Comparison of ENCODE assay signal across 11 cellular contexts in the genomic region with DNA sequence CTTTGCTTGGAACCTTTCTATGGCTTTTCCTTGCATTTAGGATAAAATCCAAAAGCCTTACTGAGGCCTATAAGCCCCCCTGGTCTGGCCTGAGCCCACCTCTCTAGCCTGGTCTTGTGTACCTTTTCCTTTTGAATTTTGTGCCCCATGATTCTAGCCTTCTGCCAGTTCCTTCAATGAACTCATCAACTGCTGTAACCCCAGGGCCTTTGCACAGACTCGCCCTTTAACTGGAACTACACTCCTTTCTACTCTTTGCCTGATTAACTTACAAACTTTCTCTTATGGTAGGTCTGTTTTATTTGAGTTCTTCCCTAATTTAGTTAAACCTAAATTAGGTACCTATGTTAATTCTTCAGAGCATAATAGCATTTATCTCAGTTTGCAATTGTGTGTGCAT. TPM values are rescaled to one million over a fixed set of nuclear protein-coding genes. Genes with fewer than 3 reads are reported as not detected.
DNase-seq lines count a peak whose midpoint lies in the region; ATAC-seq, FAIRE-seq and TF ChIP-seq lines count a peak whose summit lies in the region.
"Had no signal": no experiment of that assay in that cellular context is flagged by ENCODE, and none has a peak within 500 bp of the region (broad histone marks: within the 10 kb centered on the region; RNA-seq: fewer than 3 reads in every experiment).

No MANE protein-coding gene starts in this region.

- WGBS in H1 (ENCODE audit: extremely low coverage in 1 of 2, insufficient coverage in 1 of 2, insufficient read length in 1 of 2, insufficient replicate concordance in 2 of 2, low coverage in 1 of 2, low lambda C conversion rate in 2 of 2, missing lambda C conversion rate in 1 of 2), 2 experiments: 83% methylated on average over 1 of the region's 1 CpG; no CpG with 5 or more reads in 1 of the 2 experiments

- no peak overlapping the region for H2BK15ac ChIP-seq in H1 (ENCODE audit: low read length)

- peak overlapping the region; percentile 60 to 99 for H3K4me3 Mint-ChIP-seq in CD14-positive monocyte

- POLR2A ChIA-PET in H1 (lab: Charles Lee; ENCODE audit: partially characterized antibody): interaction anchor here (1.3 to 27.8 kb wide), 2 partner anchors 10 to 38 kb away, joined by 3 to 570 read pairs; a partner anchor contains a TSS

- TF ChIP-seq RAD21 in H1 (IDR thresholded peaks at IDR 0.05 in 1 of 2, conservative IDR thresholded peaks at IDR 0.05 in 1 of 2; ENCODE audit: low read depth in 2 of 2, low read length in 2 of 2): no peak

- ATAC-seq in GM19397 (IDR thresholded peaks at IDR 0.05; ENCODE audit: unreplicated experiment): no peak
- ATAC-seq in GM21576 (IDR thresholded peaks at IDR 0.05; ENCODE audit: unreplicated experiment): no peak

- H3K27ac ChIP-seq in OCI-LY3 (ENCODE audit: low read length) (no peak overlapping the region), H1 (ENCODE audit: low read depth, low read length) (no peak overlapping the region), neutrophil (peak overlapping the region; percentile 98)

- H3K4ac ChIP-seq in H1 (replicated peaks; ENCODE audit: insufficient read length, low read depth, low read length): no peak overlapping the region

- H3K23ac ChIP-seq in H1 (ENCODE audit: insufficient read length): no peak overlapping the region

- H3K4me2 ChIP-seq in OCI-LY3 (ENCODE audit: low read length) (peak overlapping the region; percentile 93), H1 (ENCODE audit: insufficient read depth in 1 of 2, low read depth in 2 of 2, low read length in 2 of 2) (no peak overlapping the region; a peak in 1 of 4 replicates)

- peaks cover 36% of the 10 kb centered on the region for H3K79me2 ChIP-seq in OCI-LY3 (ENCODE audit: low read length)
- H3K79me2 ChIP-seq in H1 (ENCODE audit: control insufficient read depth in 1 of 2, insufficient read depth in 2 of 2, low read length in 2 of 2): no peaks in the 10 kb centered on the region

- no peak overlapping the region for H4K5ac ChIP-seq in H1 (ENCODE audit: insufficient read length, low read depth, low read length)

- H3K9me3 Mint-ChIP-seq in CD14-positive monocyte: peaks cover 0 to 4% (median 0%) of the 10 kb centered on the region in 7 donors

- peaks cover 1 to 4% (median 2%) of the 10 kb centered on the region in 3 donors for H3K27me3 Mint-ChIP-seq in CD14-positive monocyte (ENCODE audit: low read depth in 3 of 3)

- H2BK12ac ChIP-seq in H1 (ENCODE audit: low read depth, low read length): no peak overlapping the region

- peaks cover 10% of the 10 kb centered on the region for H3K36me3 ChIP-seq in OCI-LY3 (replicated peaks; ENCODE audit: low read depth, low read length)
- no peaks in the 10 kb centered on the region for H3K36me3 ChIP-seq in H1 (ENCODE audit: control insufficient read depth in 2 of 4, insufficient read depth in 4 of 4, low read length in 3 of 4)
- peaks cover 50% of the 10 kb centered on the region for H3K36me3 ChIP-seq in neutrophil

- H4K8ac ChIP-seq in H1 (ENCODE audit: extremely low read depth, insufficient read depth, low read length): no peak overlapping the region

- H4K20me1 ChIP-seq in OCI-LY3 (ENCODE audit: insufficient read depth, low read length): peaks cover 81% of the 10 kb centered on the region
- peaks cover 21 to 44% of the 10 kb centered on the region in 2 experiments for H4K20me1 ChIP-seq in H1 (replicated peaks in 1 of 2; ENCODE audit: control insufficient read depth in 1 of 2, insufficient read depth in 2 of 2, low read length in 2 of 2)

- H3K27me3 ChIP-seq in OCI-LY3 (ENCODE audit: low read depth, low read length) (no peaks in the 10 kb centered on the region), H1 (replicated peaks in 1 of 4; ENCODE audit: control insufficient read depth in 3 of 4, extremely low read depth in 1 of 4, insufficient read depth in 3 of 4, low read length in 3 of 4) (peaks cover 22 to 76% (median 55%) of the 10 kb centered on the region in 4 experiments), neutrophil (no peaks in the 10 kb centered on the region)

- H3K79me1 ChIP-seq in H1 (ENCODE audit: low read depth, low read length): no peaks in the 10 kb centered on the region; the same call in 1 of the 2 replicates

- H2AFZ ChIP-seq in OCI-LY3 (ENCODE audit: low read depth, low read length) (no peak overlapping the region), H1 (ENCODE audit: low read length) (no peak overlapping the region)

- H3K4me3 ChIP-seq in OCI-LY3 (ENCODE audit: low read length) (peak overlapping the region; percentile 78; the same call in 1 of the 2 replicates), H1 (ENCODE audit: extremely low read depth in 1 of 4, insufficient read depth in 2 of 4, low read depth in 3 of 4, low read length in 4 of 4) (no peak overlapping the region), neutrophil (ENCODE audit: low read depth in 1 of 2, low read length in 1 of 2) (peak overlapping the region; percentile 96 to 99)

- peaks cover 70% of the 10 kb centered on the region for H3K4me1 Mint-ChIP-seq in CD14-positive monocyte

- TF ChIP-seq POLR2A in H1 (IDR thresholded peaks at IDR 0.05; ENCODE audit: control extremely low read depth in 1 of 2, low read depth in 2 of 2, low read length in 2 of 2): no peak

- H2BK5ac ChIP-seq in H1 (ENCODE audit: low read depth, low read length): no peak overlapping the region

- H3K23me2 ChIP-seq in H1 (ENCODE audit: low read depth, low read length): peaks cover 21% of the 10 kb centered on the region; the same call in 1 of the 2 replicates

- peak overlapping the region; percentile 88 to 97 (median 95) for H3K27ac Mint-ChIP-seq in CD14-positive monocyte

- no peak for TF ChIP-seq EP300 in H1 (IDR thresholded peaks at IDR 0.05; ENCODE audit: borderline replicate concordance in 1 of 2, low read depth in 2 of 2, low read length in 2 of 2)

- DNase-seq in CD14-positive monocyte (ENCODE audit: low spot score) (no peak), H1 (ENCODE audit: low read depth in 1 of 2, low spot score in 2 of 2) (no peak), NCI-H526 (lab: John Stamatoyannopoulos, UW) (no peak), GOT3 (lab: John Stamatoyannopoulos, UW) (no peak)
- DNase-seq: effector CD4-positive, alpha-beta T cell; H7; SHP77 treated with DMSO at 0.1 percent for 48 hours had no signal

- H3K9me3 ChIP-seq in OCI-LY3 (ENCODE audit: insufficient read depth, low read length) (no peaks in the 10 kb centered on the region), H1 (ENCODE audit: insufficient read depth in 2 of 2, low read depth in 1 of 2, low read length in 1 of 2) (no peaks in the 10 kb centered on the region), neutrophil (no peaks in the 10 kb centered on the region)

- H3K18ac ChIP-seq in H1 (ENCODE audit: extremely low read depth, low read length): no peak overlapping the region

- H3K14ac ChIP-seq in H1 (ENCODE audit: insufficient read length): no peak overlapping the region

- CTCF ChIA-PET in H1 (lab: Charles Lee; ENCODE audit: partially characterized antibody): interaction anchor here (1.1 to 30.8 kb wide), 2 partner anchors 14 to 22 kb away, joined by 3 to 1198 read pairs; a partner anchor contains a TSS

- intact Hi-C loops in CD14-positive monocyte (cut with micrococcal nuclease): loop anchor here in 1 of 2 donors (2.0 to 5.0 kb wide), 2 partner anchors 18 to 33 kb away; a partner anchor contains a TSS

- no peak for FAIRE-seq in H1 (lab: Jason Lieb, UNC)

- H3K4me1 ChIP-seq in OCI-LY3 (ENCODE audit: low read length) (peaks cover 24% of the 10 kb centered on the region), H1 (replicated peaks in 1 of 4; ENCODE audit: control insufficient read depth in 3 of 4, insufficient read depth in 4 of 4, low read length in 3 of 4) (peaks cover 11 to 27% (median 21%) of the 10 kb centered on the region in 4 experiments), neutrophil (ENCODE audit: control insufficient read depth in 1 of 2, insufficient read depth in 1 of 2, low read depth in 1 of 2, low read length in 1 of 2) (peaks cover 75 to 81% of the 10 kb centered on the region in 2 experiments)

- H3K56ac ChIP-seq in H1 (replicated peaks; ENCODE audit: insufficient read length, low read depth, low read length): no peak overlapping the region

- TF ChIP-seq CTCF in CD14-positive monocyte (IDR thresholded peaks at IDR 0.05) (no peak), OCI-LY3 (IDR thresholded peaks at IDR 0.05; ENCODE audit: low read depth, low read length) (no peak), H1 (IDR thresholded peaks at IDR 0.05; ENCODE audit: control extremely low read depth in 1 of 3, insufficient read depth in 1 of 3, low read depth in 1 of 3, low read length in 3 of 3) (no peak), neutrophil (IDR thresholded peaks at IDR 0.05) (no peak)

- no peak overlapping the region for H2BK120ac ChIP-seq in H1 (replicated peaks; ENCODE audit: low read depth, low read length)

- peaks cover 43 to 67% of the 10 kb centered on the region in 2 donors for H3K36me3 Mint-ChIP-seq in CD14-positive monocyte

- H3K9ac ChIP-seq in OCI-LY3 (ENCODE audit: low read length): no peak overlapping the region
- H3K9ac ChIP-seq in H1 (replicated peaks in 1 of 4; ENCODE audit: extremely low read depth in 1 of 4, low read depth in 3 of 4, low read length in 3 of 4): no peak overlapping the region

- no peak overlapping the region for H4K91ac ChIP-seq in H1 (replicated peaks; ENCODE audit: insufficient read length, low read length)

- no peak overlapping the region for H2BK20ac ChIP-seq in H1 (ENCODE audit: low read length)

- H2AK5ac ChIP-seq in H1 (ENCODE audit: low read depth, low read length): no peak overlapping the region

RNA-seq across cellular contexts. Expression of a gene that starts 24.2 kb away (rescaled TPM):
- polyA plus RNA-seq in CD14-positive monocyte (not detected), H1 (2011; rRNA removed) (0.53 and 0.58 TPM in 2 replicates)
- total RNA-seq in H1 (2021; fragmentation: NEBNext Ultra II Directional; extraction: Animal tissue kit (Norgen Biotek cat#: 25700)): 1.4 and 1.9 TPM in 2 replicates
- polyA plus RNA-seq in H1 (2011; cell fraction: cytosol; rRNA removed): 0.66 TPM
- polyA plus RNA-seq in H1 (2011; cell fraction: nucleus; rRNA removed): 0.90 TPM
- 0.25 TPM in 1 of 4 replicates, not detected in the others for polyA plus RNA-seq in H1 (2012, experiment 1 of 2)
- polyA plus RNA-seq in H1 (2012, experiment 2 of 2): not detected
- polyA plus RNA-seq in H1 (2013, experiment 1 of 2): 0.43 TPM
- polyA plus RNA-seq in H1 (2013, experiment 2 of 2): 0.29 TPM
- not detected in 2 replicates for polyA minus RNA-seq in H1 (2011; rRNA and poly(A)+ RNA removed)
- polyA minus RNA-seq in H1 (2011; cell fraction: cytosol; rRNA and poly(A)+ RNA removed): 3.2 TPM
- polyA minus RNA-seq in H1 (2011; cell fraction: nucleus; rRNA and poly(A)+ RNA removed): 1.3 TPM

RNA-seq across cellular contexts. Expression of a gene that starts 31.3 kb away (rescaled TPM):
- 10 to 100 TPM; 14.9 to 29.4 TPM for polyA plus RNA-seq in CD14-positive monocyte
- 13.4 and 16.5 TPM in 2 replicates for total RNA-seq in H1 (2021; fragmentation: NEBNext Ultra II Directional; extraction: Animal tissue kit (Norgen Biotek cat#: 25700))
- 4.4 and 7.8 TPM in 2 replicates for polyA plus RNA-seq in H1 (2011; rRNA removed)
- 2.5 TPM for polyA plus RNA-seq in H1 (2011; cell fraction: cytosol; rRNA removed)
- polyA plus RNA-seq in H1 (2011; cell fraction: nucleus; rRNA removed): 6.9 TPM
- 12.6 to 17.5 TPM (median 16.0 TPM) in 4 replicates for polyA plus RNA-seq in H1 (2012, experiment 1 of 2)
- polyA plus RNA-seq in H1 (2012, experiment 2 of 2): 13.9 TPM
- polyA plus RNA-seq in H1 (2013, experiment 1 of 2): 11.2 TPM
- 11.1 TPM for polyA plus RNA-seq in H1 (2013, experiment 2 of 2)
- polyA minus RNA-seq in H1 (2011; rRNA and poly(A)+ RNA removed): 2.9 and 6.4 TPM in 2 replicates
- 8.4 TPM for polyA minus RNA-seq in H1 (2011; cell fraction: cytosol; rRNA and poly(A)+ RNA removed)
- polyA minus RNA-seq in H1 (2011; cell fraction: nucleus; rRNA and poly(A)+ RNA removed): 6.2 TPM

RNA-seq across cellular contexts. Expression of a gene that starts 52.6 kb away (rescaled TPM):
- polyA plus RNA-seq in CD14-positive monocyte (under 1 TPM in 1 of 2 donors, not detected in 1; 0.11 TPM), H1 (2011; rRNA removed) (38.0 and 50.5 TPM in 2 replicates)
- 139 and 140 TPM in 2 replicates for total RNA-seq in H1 (2021; fragmentation: NEBNext Ultra II Directional; extraction: Animal tissue kit (Norgen Biotek cat#: 25700))
- 62.0 TPM for polyA plus RNA-seq in H1 (2011; cell fraction: cytosol; rRNA removed)
- polyA plus RNA-seq in H1 (2011; cell fraction: nucleus; rRNA removed): 32.6 TPM
- polyA plus RNA-seq in H1 (2012, experiment 1 of 2): 66.3 to 99.0 TPM (median 74.5 TPM) in 4 replicates
- 10.6 TPM for polyA plus RNA-seq in H1 (2012, experiment 2 of 2)
- 87.2 TPM for polyA plus RNA-seq in H1 (2013, experiment 1 of 2)
- polyA plus RNA-seq in H1 (2013, experiment 2 of 2): 90.5 TPM
- 51.3 and 81.1 TPM in 2 replicates for polyA minus RNA-seq in H1 (2011; rRNA and poly(A)+ RNA removed)
- polyA minus RNA-seq in H1 (2011; cell fraction: cytosol; rRNA and poly(A)+ RNA removed): 38.5 TPM
- 58.3 TPM for polyA minus RNA-seq in H1 (2011; cell fraction: nucleus; rRNA and poly(A)+ RNA removed)

Comparison
In these comparisons a context has a peak if more than half of its experiments do, and no peak if none do; other contexts are left out.
1. H3K4me3 ChIP-seq: peak in OCI-LY3 (single experiment) and neutrophil (2 of 2); none in H1 (0 of 4).
2. RNA of a gene that starts 52.6 kb away (polyA plus RNA-seq): 10.6 to 99.0 TPM in H1; 0.11 TPM in CD14-positive monocyte; every median in the first group is over 10 times any median in the second.